Comparison of ENCODE assay signal across 33 cellular contexts in the genomic region with DNA sequence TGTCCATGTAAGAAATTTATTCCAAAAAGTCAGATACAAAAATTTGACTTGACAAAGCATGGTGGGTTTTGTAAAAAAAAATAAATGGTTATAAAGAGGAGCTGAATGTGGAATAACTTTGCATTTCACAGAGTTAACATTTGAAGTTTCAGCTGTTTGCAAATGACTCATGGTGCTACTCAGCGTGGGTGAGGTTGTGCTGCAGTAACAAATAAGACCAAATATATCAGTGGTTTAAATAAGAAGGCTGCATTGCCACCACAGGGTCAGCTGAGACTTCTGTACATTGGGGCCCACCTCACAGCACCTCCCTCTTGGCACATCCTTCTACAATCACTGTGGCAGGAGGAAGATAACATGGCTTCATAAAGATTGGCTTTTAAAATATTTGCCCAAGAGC.
DNase-seq lines count a peak whose midpoint lies in the region; ATAC-seq, FAIRE-seq and TF ChIP-seq lines count a peak whose summit lies in the region.
"Had no signal": no experiment of that assay in that cellular context is flagged by ENCODE, and none has a peak within 500 bp of the region (broad histone marks: within the 10 kb centered on the region; RNA-seq: fewer than 3 reads in every experiment).

No MANE protein-coding gene starts in this region.

- no peak for DNase-seq in HepG2 (ENCODE audit: low spot score)
- DNase-seq in right lobe of liver = no peak
- no peak for DNase-seq in K562 (ENCODE audit: extremely low read depth in 1 of 4, low spot score in 3 of 4)
- DNase-seq in mesendoderm = no peak
- DNase-seq in OCI-M1 (lab: John Stamatoyannopoulos, UW) = no peak
- DNase-seq in NCI-H1417 treated with DMSO at 0.1 percent for 48 hours (lab: John Stamatoyannopoulos, UW) = no peak
- DNase-seq: 8988T; ACHN; AML-193; BE2C; C1 segment of cervical spinal cord; Caco-2; Calu3; CD4-positive, alpha-beta memory T cell; CD4-positive, alpha-beta T cell; CD4-positive, CD25-positive, alpha-beta regulatory T cell; CD8-positive, alpha-beta memory T cell; CD8-positive, alpha-beta T cell; COR-L47; DMS 273 treated with DMSO at 0.1 percent for 48 hours; DMS153; DMS53; DMS79; DMS79 treated with DMSO at 0.1 percent for 48 hours; DND-41; EL had no signal

- H3K9ac ChIP-seq in HepG2 (ENCODE audit: insufficient read depth, low read depth, low read length) = no peak overlapping the region
- no peak overlapping the region for H3K9ac ChIP-seq in K562 (ENCODE audit: insufficient read depth in 1 of 2, low read depth in 2 of 2, low read length in 2 of 2)
- H3K9ac ChIP-seq in mesendoderm (ENCODE audit: low read length) = no peak overlapping the region
- H3K9ac ChIP-seq: BLaER1; BLaER1 treated with 17β-estradiol and CSF1 and Interleukin-3, amounts not matched to agents 10 nM and 100 nM had no signal

- TF ChIP-seq EP300 in HepG2 (IDR thresholded peaks at IDR 0.05; ENCODE audit: low read depth in 2 of 2, low read length in 2 of 2) = no peak
- no peak for TF ChIP-seq EP300 in HepG2 (CRISPR knock-in tag; IDR thresholded peaks at IDR 0.05; ENCODE audit: borderline replicate concordance)
- TF ChIP-seq EP300 in K562 (IDR thresholded peaks at IDR 0.05; ENCODE audit: low read length) = no peak

- H2AFZ ChIP-seq in HepG2 (ENCODE audit: low read length) = no peak overlapping the region
- no peak overlapping the region for H2AFZ ChIP-seq in K562 (ENCODE audit: low read depth, low read length)

- H2BK5ac ChIP-seq in mesendoderm (ENCODE audit: low read length) = no peak overlapping the region

- H3K4ac ChIP-seq in mesendoderm (ENCODE audit: low read depth, low read length) = no peak overlapping the region

- no peaks in the 10 kb centered on the region for H3K4me1 ChIP-seq in HepG2 (ENCODE audit: insufficient read depth, low read length)
- H3K4me1 ChIP-seq in right lobe of liver = no peaks in the 10 kb centered on the region
- H3K4me1 ChIP-seq in K562 (replicated peaks in 1 of 2; ENCODE audit: control insufficient read depth in 2 of 2, insufficient read depth in 2 of 2, low read length in 2 of 2) = no peaks in the 10 kb centered on the region
- no peaks in the 10 kb centered on the region for H3K4me1 ChIP-seq in mesendoderm (ENCODE audit: control insufficient read depth, low read depth, low read length)
- H3K4me1 ChIP-seq: A549; BLaER1; BLaER1 treated with 17β-estradiol and CSF1 and Interleukin-3, amounts not matched to agents 10 nM and 100 nM; Caco-2 had no signal

- H3K56ac ChIP-seq in mesendoderm (ENCODE audit: low read length) = no peak overlapping the region

- 0% methylated on average over 1 of the region's 1 CpG for WGBS in HepG2 (ENCODE audit: low lambda C conversion rate)
- WGBS in right lobe of liver (ENCODE audit: insufficient coverage, low coverage, low lambda C conversion rate, missing lambda C conversion rate) = 56% methylated on average over 1 of the region's 1 CpG
- WGBS in K562 (ENCODE audit: insufficient coverage, low coverage, missing lambda C conversion rate) = 0% methylated on average over 1 of the region's 1 CpG
- WGBS in mesendoderm (ENCODE audit: extremely low coverage, insufficient coverage, low lambda C conversion rate) = no CpG with 5 or more reads among the region's 1 CpG

- TF ChIP-seq POLR2A in HepG2 (IDR thresholded peaks at IDR 0.05; ENCODE audit: insufficient read depth in 1 of 2, low read depth in 2 of 2, low read length in 2 of 2) (no peak), right lobe of liver (IDR thresholded peaks at IDR 0.05) (no peak), K562 (conservative IDR thresholded peaks at IDR 0.05) (no peak)

- H3K4me2 ChIP-seq in HepG2 (ENCODE audit: low read depth, low read length) (no peak overlapping the region), K562 (ENCODE audit: insufficient read depth, low read length) (no peak overlapping the region), mesendoderm (ENCODE audit: low read length) (no peak overlapping the region)
- H3K4me2 ChIP-seq: A549; BLaER1; BLaER1 treated with 17β-estradiol and CSF1 and Interleukin-3, amounts not matched to agents 10 nM and 100 nM had no signal

- H3K9me1 ChIP-seq in K562 (ENCODE audit: control insufficient read depth, insufficient read depth, low read length) = no peaks in the 10 kb centered on the region

- BruUV-seq in HepG2 (replicated peaks; lab: Mats Ljungman, UMichigan) = no TSS peak
- BruUV-seq in K562 (replicated peaks; lab: Mats Ljungman, UMichigan) = no TSS peak

- in situ Hi-C loops in HepG2 (cut with HindIII; ENCODE audit: extremely low pct_ligation_motif_present, low pct_unique_long_range_greater_than_20kb) (no loop called here), K562 (cut with MboI) (no loop called here)

- no peaks in the 10 kb centered on the region for H3K79me2 ChIP-seq in HepG2 (ENCODE audit: insufficient read depth, low read length)
- no peaks in the 10 kb centered on the region for H3K79me2 ChIP-seq in K562 (ENCODE audit: control insufficient read depth, insufficient read depth, low read length)
- no peaks in the 10 kb centered on the region for H3K79me2 ChIP-seq in mesendoderm (ENCODE audit: control insufficient read depth, insufficient read depth, low read length)

- no peak overlapping the region for H2BK15ac ChIP-seq in mesendoderm (replicated peaks; ENCODE audit: low read depth)

- H4K20me1 ChIP-seq in HepG2 (ENCODE audit: insufficient read depth, low read length) (no peaks in the 10 kb centered on the region), K562 (replicated peaks; ENCODE audit: control insufficient read depth, insufficient read depth, low read length) (no peaks in the 10 kb centered on the region)
- H4K20me1 ChIP-seq: BLaER1; BLaER1 treated with 17β-estradiol and CSF1 and Interleukin-3, amounts not matched to agents 10 nM and 100 nM had no signal

- H3K27me3 ChIP-seq in HepG2 (ENCODE audit: control insufficient read depth in 1 of 2, insufficient read depth in 2 of 2, low read length in 2 of 2) (peaks cover 0 to 3% of the 10 kb centered on the region in 2 experiments; a peak in 1 of 5 replicates), right lobe of liver (no peaks in the 10 kb centered on the region), K562 (ENCODE audit: control insufficient read depth in 2 of 2, insufficient read depth in 2 of 2, low read length in 2 of 2) (no peaks in the 10 kb centered on the region; a peak in 1 of 5 replicates), mesendoderm (ENCODE audit: insufficient read depth, low read length, poor library complexity) (no peaks in the 10 kb centered on the region)
- H3K27me3 ChIP-seq: BE2C; BLaER1; BLaER1 treated with 17β-estradiol and CSF1 and Interleukin-3, amounts not matched to agents 10 nM and 100 nM had no signal

- no peak overlapping the region for H3K18ac ChIP-seq in mesendoderm (ENCODE audit: low read length)

- H3K27ac ChIP-seq in HepG2 (ENCODE audit: extremely low read length, insufficient read depth, low read length) = no peak overlapping the region
- H3K27ac ChIP-seq in right lobe of liver = no peak overlapping the region
- H3K27ac ChIP-seq in K562 (ENCODE audit: extremely low read depth, low read depth, low read length) = no peak overlapping the region
- no peak overlapping the region for H3K27ac ChIP-seq in mesendoderm (ENCODE audit: low read depth, low read length)
- H3K27ac ChIP-seq: 22Rv1; A549; BLaER1; BLaER1 treated with 17β-estradiol and CSF1 and Interleukin-3, amounts not matched to agents 10 nM and 100 nM; C4-2B had no signal

- no peaks in the 10 kb centered on the region for H3K79me1 ChIP-seq in mesendoderm (ENCODE audit: low read length)

- TF ChIP-seq CTCF in HepG2 (CRISPR knock-in tag; IDR thresholded peaks at IDR 0.05) (no peak), right lobe of liver (IDR thresholded peaks at IDR 0.05) (no peak), K562 (IDR thresholded peaks at IDR 0.05 in 2 of 3, conservative IDR thresholded peaks at IDR 0.05 in 1 of 3; ENCODE audit: insufficient read depth in 2 of 3, low read depth in 1 of 3, low read length in 3 of 3) (no peak)

- no peak overlapping the region for H2AK5ac ChIP-seq in mesendoderm (ENCODE audit: low read length)

- no peak overlapping the region for H3K4me3 ChIP-seq in HepG2 (replicated peaks in 1 of 3; ENCODE audit: insufficient read depth in 1 of 3, low read depth in 2 of 3, low read length in 3 of 3)
- H3K4me3 ChIP-seq in right lobe of liver = no peak overlapping the region
- no peak overlapping the region for H3K4me3 ChIP-seq in K562
- H3K4me3 ChIP-seq in mesendoderm (ENCODE audit: low read length) = peak overlapping the region; percentile 16
- H3K4me3 ChIP-seq: A549; BLaER1; BLaER1 treated with 17β-estradiol and CSF1 and Interleukin-3, amounts not matched to agents 10 nM and 100 nM had no signal

- no peak overlapping the region for H2BK120ac ChIP-seq in mesendoderm (ENCODE audit: low read depth, low read length)

- no peak overlapping the region for H4K8ac ChIP-seq in mesendoderm (ENCODE audit: low read depth, low read length)

- ATAC-seq in HepG2 = no peak
- ATAC-seq in right lobe of liver = no peak
- no peak for ATAC-seq in K562
- ATAC-seq: A549; CD8-positive, alpha-beta T cell had no signal

- H3K9me3 ChIP-seq in HepG2 (ENCODE audit: low read length) (peaks cover 11% of the 10 kb centered on the region), right lobe of liver (no peaks in the 10 kb centered on the region), K562 (replicated peaks; ENCODE audit: control insufficient read depth, insufficient read depth, low read depth, low read length) (no peaks in the 10 kb centered on the region)

- FAIRE-seq in HepG2 (lab: Jason Lieb, UNC) (no peak), K562 (lab: Jason Lieb, UNC) (no peak)
- FAIRE-seq: A204.1, A549, D721Med had no signal

- CTCF ChIA-PET in HepG2 (lab: Yijun Ruan, JAX; ENCODE audit: low intra/inter-chr PET ratio, low total read pairs) (no interaction called here), K562 (lab: Yijun Ruan, JAX; ENCODE audit: low intra/inter-chr PET ratio) (no interaction called here)

- no peak overlapping the region for H4K5ac ChIP-seq in mesendoderm (ENCODE audit: low read length)

- no peaks in the 10 kb centered on the region for H3K36me3 ChIP-seq in HepG2 (replicated peaks in 1 of 2; ENCODE audit: control insufficient read depth in 1 of 2, insufficient read depth in 2 of 2, low read length in 2 of 2)
- no peaks in the 10 kb centered on the region for H3K36me3 ChIP-seq in right lobe of liver
- no peaks in the 10 kb centered on the region for H3K36me3 ChIP-seq in K562 (ENCODE audit: control insufficient read depth, insufficient read depth, low read length)
- no peaks in the 10 kb centered on the region for H3K36me3 ChIP-seq in mesendoderm (ENCODE audit: control insufficient read depth, insufficient read depth, low read length)
- H3K36me3 ChIP-seq: BE2C, BLaER1 had no signal

- no peak for TF ChIP-seq RAD21 in HepG2 (CRISPR knock-in tag; IDR thresholded peaks at IDR 0.05)
- no peak for TF ChIP-seq RAD21 in K562 (CRISPR knock-in tag; conservative IDR thresholded peaks at IDR 0.05 in 1 of 2, IDR thresholded peaks at IDR 0.05 in 1 of 2)

- no peak overlapping the region for H3K23ac ChIP-seq in mesendoderm (ENCODE audit: low read length)

- intact Hi-C loops in HepG2 (cut with micrococcal nuclease; ENCODE audit: unreplicated experiment) (no loop called here), right lobe of liver (cut with DNase I) (no loop called here), K562 (cut with micrococcal nuclease) (no loop called here)

- POLR2A ChIA-PET in HepG2 (lab: Yijun Ruan, JAX) = no interaction called here
- POLR2A ChIA-PET in K562 (lab: Yijun Ruan, JAX) = no interaction called here
